Comparison of ENCODE assay signal across 28 cellular contexts in the genomic region with DNA sequence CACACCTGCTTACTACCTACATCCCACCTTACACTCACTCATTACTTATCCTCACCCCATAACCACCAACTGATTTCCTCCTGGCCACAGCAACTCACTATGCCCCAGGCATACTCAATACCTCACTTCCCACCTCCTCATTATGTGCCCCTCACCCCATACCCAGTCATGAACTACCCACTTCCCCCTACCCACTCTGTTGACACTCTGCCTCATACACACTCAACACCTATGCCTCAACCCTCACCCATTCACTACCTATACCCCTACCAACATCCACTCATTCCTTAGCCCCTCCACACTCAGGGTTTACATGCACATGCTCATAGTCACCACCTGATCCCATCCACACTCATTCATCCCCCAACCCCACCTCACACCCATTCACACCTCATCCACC.
"Had no signal": no experiment of that assay in that cellular context is flagged by ENCODE, and none has a peak within 500 bp of the region (broad histone marks: within the 10 kb centered on the region; RNA-seq: fewer than 3 reads in every experiment).

No MANE protein-coding gene starts in this region.

- H3K36me3 Mint-ChIP-seq: naive B cell; natural killer cell treated with Interleukin-12 subunit alpha and Interleukin-12 subunit beta and Interleukin-15 and Interleukin-18, amount 100 ng/mL, for 72 hours; stimulated activated memory B cell treated with anti-CD40 and anti-IgM and Interleukin-4, amounts not matched to agents 10 μg/mL and 1 μg/mL and 100 μg/mL, for 72 hours; type B pancreatic cell had no signal

- H3K4me3 Mint-ChIP-seq: naive B cell; naive thymus-derived CD8-positive, alpha-beta T cell; natural killer cell treated with Interleukin-12 subunit alpha and Interleukin-12 subunit beta and Interleukin-15 and Interleukin-18, amount 100 ng/mL, for 72 hours; nephron progenitor cell; neural crest cell; stimulated activated memory B cell treated with anti-CD40 and anti-IgM and Interleukin-4, amounts not matched to agents 10 μg/mL and 1 μg/mL and 100 μg/mL, for 72 hours; stimulated activated naive CD8-positive, alpha-beta T cell treated with anti-CD3 and anti-CD28 coated beads, Interleukin-15, Interleukin-2, amounts not matched to agents 100 ng/mL and 50 ng/mL, for 24 hours; type B pancreatic cell had no signal

- H3K9me3 ChIP-seq: pancreas, prostate gland, right lobe of liver, sigmoid colon, suprapubic skin, testis, transverse colon, upper lobe of right lung, vagina had no signal

- DNase-seq: naive B cell; naive thymus-derived CD8-positive, alpha-beta T cell; nephron progenitor cell; occipital lobe; pancreas; retina; right cardiac atrium; right lobe of liver; sigmoid colon; small intestine; stimulated activated CD4-positive, alpha-beta T cell treated with anti-CD3 and anti-CD28 coated beads, Interleukin-15, amount 100 ng/mL, for 24 hours; stimulated activated CD4-positive, alpha-beta T cell treated with anti-CD3 and anti-CD28 coated beads, Interleukin-2, amount 100 ng/mL, for 24 hours; stimulated activated CD4-positive, alpha-beta T cell treated with anti-CD3 and anti-CD28 coated beads, Interleukin-2, amount 100 ng/mL, for 48 hours; stimulated activated CD4-positive, alpha-beta T cell treated with anti-CD3 and anti-CD28 coated beads, Interleukin-4, amount 100 ng/mL, for 24 hours; stimulated activated naive CD4-positive, alpha-beta T cell; substantia nigra; testis; tibial artery; transverse colon; upper lobe of right lung had no signal

- ATAC-seq: naive thymus-derived CD8-positive, alpha-beta T cell; pancreas; right cardiac atrium; right lobe of liver; stimulated activated memory B cell treated with anti-CD40 and anti-IgM and Interleukin-4, amounts not matched to agents 10 μg/mL and 1 μg/mL and 100 μg/mL, for 72 hours; upper lobe of right lung had no signal

- H3K36me3 ChIP-seq: pancreas, prostate gland, right lobe of liver, sigmoid colon, suprapubic skin, tibial artery, transverse colon, upper lobe of right lung, vagina had no signal

- H3K27ac Mint-ChIP-seq: naive B cell; naive thymus-derived CD8-positive, alpha-beta T cell; natural killer cell treated with Interleukin-12 subunit alpha and Interleukin-12 subunit beta and Interleukin-15 and Interleukin-18, amount 100 ng/mL, for 72 hours; nephron progenitor cell; stimulated activated memory B cell treated with anti-CD40 and anti-IgM and Interleukin-4, amounts not matched to agents 10 μg/mL and 1 μg/mL and 100 μg/mL, for 72 hours; stimulated activated naive CD8-positive, alpha-beta T cell treated with anti-CD3 and anti-CD28 coated beads, Interleukin-15, Interleukin-2, amounts not matched to agents 100 ng/mL and 50 ng/mL, for 24 hours; type B pancreatic cell had no signal

- H3K27me3 Mint-ChIP-seq: stimulated activated naive CD8-positive, alpha-beta T cell treated with anti-CD3 and anti-CD28 coated beads, Interleukin-15, Interleukin-2, amounts not matched to agents 100 ng/mL and 50 ng/mL, for 24 hours had no signal

- H3K27ac ChIP-seq: pancreas, prostate gland, right lobe of liver, sigmoid colon, suprapubic skin, testis, tibial artery, transverse colon, upper lobe of right lung, vagina had no signal

- H3K27me3 ChIP-seq: pancreas, right lobe of liver, suprapubic skin, testis, tibial artery, transverse colon, upper lobe of right lung, vagina had no signal

- H3K4me1 Mint-ChIP-seq: naive B cell; naive thymus-derived CD8-positive, alpha-beta T cell; nephron progenitor cell; neural crest cell; stimulated activated memory B cell treated with anti-CD40 and anti-IgM and Interleukin-4, amounts not matched to agents 10 μg/mL and 1 μg/mL and 100 μg/mL, for 72 hours had no signal

- FAIRE-seq: pancreas, small intestine had no signal

- H3K9me3 Mint-ChIP-seq: type B pancreatic cell had no signal

- H3K4me3 ChIP-seq: pancreas, prostate gland, right lobe of liver, sigmoid colon, suprapubic skin, testis, tibial artery, transverse colon, upper lobe of right lung, vagina had no signal

- H3K4me1 ChIP-seq: pancreas, prostate gland, right lobe of liver, sigmoid colon, suprapubic skin, testis, tibial artery, transverse colon, upper lobe of right lung, vagina had no signal
